In the genomic region with DNA sequence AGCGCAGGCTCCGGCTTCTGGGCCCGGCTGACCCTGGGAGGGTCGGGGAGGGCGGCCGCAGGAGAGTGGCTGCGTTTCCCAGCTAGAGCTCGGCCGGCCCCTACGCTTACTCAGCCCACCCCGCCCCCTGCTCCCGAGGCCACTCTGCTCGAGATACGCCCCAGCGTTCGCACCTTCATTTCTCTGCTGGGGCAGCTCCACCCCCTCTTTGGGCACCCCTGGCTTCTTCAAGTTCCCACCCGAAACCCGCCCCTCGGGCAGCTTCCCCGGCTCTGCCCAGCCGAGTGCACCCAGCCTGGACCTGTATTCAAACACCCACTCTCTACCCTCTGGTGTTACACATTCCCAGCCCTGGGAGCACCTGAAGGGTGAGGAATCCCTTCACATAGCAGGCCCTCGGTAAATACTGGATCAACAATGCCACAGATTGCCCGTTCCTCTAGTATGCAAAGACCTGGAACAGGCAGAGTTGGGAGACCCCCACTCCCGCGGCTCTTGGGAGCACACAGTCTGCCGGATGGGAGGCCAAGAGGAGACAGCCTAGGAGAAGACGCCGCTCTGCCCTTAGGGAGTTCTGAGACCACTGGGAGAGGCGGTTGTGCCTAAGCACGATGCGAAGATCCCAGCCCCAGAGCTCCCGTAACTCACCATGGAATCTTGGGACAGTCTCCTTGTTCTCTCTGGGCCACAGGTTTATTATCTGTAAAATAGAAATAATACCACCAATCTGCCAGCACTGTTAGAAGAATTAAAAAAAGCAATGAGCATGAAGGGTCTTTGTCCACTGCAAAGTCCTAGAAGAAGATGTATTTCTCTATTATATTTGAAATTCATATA, we compare ENCODE assay signal across 1 cellular context.
TF ChIP-seq lines count a peak whose summit lies in the region.

No MANE protein-coding gene starts in this region.

TF ChIP-seq in SK-N-SH, 30 proteins besides CTCF, POLR2A, EP300 and RAD21 (continued from another document):
- TF ChIP-seq, protein P1, sequence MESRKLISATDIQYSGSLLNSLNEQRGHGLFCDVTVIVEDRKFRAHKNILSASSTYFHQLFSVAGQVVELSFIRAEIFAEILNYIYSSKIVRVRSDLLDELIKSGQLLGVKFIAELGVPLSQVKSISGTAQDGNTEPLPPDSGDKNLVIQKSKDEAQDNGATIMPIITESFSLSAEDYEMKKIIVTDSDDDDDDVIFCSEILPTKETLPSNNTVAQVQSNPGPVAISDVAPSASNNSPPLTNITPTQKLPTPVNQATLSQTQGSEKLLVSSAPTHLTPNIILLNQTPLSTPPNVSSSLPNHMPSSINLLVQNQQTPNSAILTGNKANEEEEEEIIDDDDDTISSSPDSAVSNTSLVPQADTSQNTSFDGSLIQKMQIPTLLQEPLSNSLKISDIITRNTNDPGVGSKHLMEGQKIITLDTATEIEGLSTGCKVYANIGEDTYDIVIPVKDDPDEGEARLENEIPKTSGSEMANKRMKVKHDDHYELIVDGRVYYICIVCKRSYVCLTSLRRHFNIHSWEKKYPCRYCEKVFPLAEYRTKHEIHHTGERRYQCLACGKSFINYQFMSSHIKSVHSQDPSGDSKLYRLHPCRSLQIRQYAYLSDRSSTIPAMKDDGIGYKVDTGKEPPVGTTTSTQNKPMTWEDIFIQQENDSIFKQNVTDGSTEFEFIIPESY (IDR thresholded peaks at IDR 0.05; ENCODE audit: borderline replicate concordance, low read depth) = no peak
- TF ChIP-seq ELF1 (IDR thresholded peaks at IDR 0.05) = no peak
- TF ChIP-seq, protein P2, sequence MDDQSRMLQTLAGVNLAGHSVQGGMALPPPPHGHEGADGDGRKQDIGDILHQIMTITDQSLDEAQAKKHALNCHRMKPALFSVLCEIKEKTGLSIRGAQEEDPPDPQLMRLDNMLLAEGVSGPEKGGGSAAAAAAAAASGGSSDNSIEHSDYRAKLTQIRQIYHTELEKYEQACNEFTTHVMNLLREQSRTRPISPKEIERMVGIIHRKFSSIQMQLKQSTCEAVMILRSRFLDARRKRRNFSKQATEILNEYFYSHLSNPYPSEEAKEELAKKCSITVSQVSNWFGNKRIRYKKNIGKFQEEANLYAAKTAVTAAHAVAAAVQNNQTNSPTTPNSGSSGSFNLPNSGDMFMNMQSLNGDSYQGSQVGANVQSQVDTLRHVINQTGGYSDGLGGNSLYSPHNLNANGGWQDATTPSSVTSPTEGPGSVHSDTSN (IDR thresholded peaks at IDR 0.05) = no peak
